20 cellular contexts compared by ENCODE assay signal in the genomic region with DNA sequence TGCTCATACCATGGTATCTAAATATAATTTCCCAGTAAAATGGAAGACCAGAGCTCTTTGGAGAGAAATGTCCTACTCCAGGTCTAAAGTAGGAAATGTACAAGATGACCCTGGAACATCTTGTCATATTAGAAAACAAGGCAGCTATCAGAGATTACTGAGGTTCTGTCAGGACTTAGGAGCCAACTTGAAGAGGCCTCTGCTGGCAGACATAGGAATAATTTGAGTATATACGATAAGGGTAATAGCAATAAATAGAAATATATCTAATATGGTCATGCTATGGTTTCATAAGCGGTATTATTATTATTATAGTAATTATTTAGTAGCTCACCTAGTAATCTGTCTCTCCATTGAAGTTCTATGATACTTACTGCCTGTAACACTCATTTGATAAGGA.
DNase-seq lines count a peak whose midpoint lies in the region; ATAC-seq and TF ChIP-seq lines count a peak whose summit lies in the region.
"Had no signal": no experiment of that assay in that cellular context is flagged by ENCODE, and none has a peak within 500 bp of the region (broad histone marks: within the 10 kb centered on the region; RNA-seq: fewer than 3 reads in every experiment).

No MANE protein-coding gene starts in this region.

- H3K27me3 Mint-ChIP-seq in endodermal cell (ENCODE audit: insufficient read depth), result no peaks in the 10 kb centered on the region

- H3K9me3 ChIP-seq in HCT116 (ENCODE audit: control insufficient read depth in 1 of 2, insufficient read depth in 1 of 2, low read depth in 1 of 2, low read length in 2 of 2) (no peaks in the 10 kb centered on the region), OCI-LY7 (ENCODE audit: low read length) (no peaks in the 10 kb centered on the region), endodermal cell (ENCODE audit: control insufficient read depth, low read length) (no peaks in the 10 kb centered on the region), adrenal gland (replicated peaks in 1 of 3) (no peaks in the 10 kb centered on the region)

- TF ChIP-seq POLR2A in HCT116 (IDR thresholded peaks at IDR 0.05; ENCODE audit: borderline replicate concordance, extremely low read depth, insufficient read depth, insufficient read length) (no peak), adrenal gland (IDR thresholded peaks at IDR 0.05) (no peak)

- no peak overlapping the region for H3K4me3 Mint-ChIP-seq in endodermal cell
- H3K4me3 Mint-ChIP-seq: IgD-negative memory B cell; T-helper 1 cell treated with Interleukin-12 subunit alpha and Interleukin-12 subunit beta and Interleukin-4 antibody, amounts not matched to agents 30 μg/mL and 1 μg/mL, for 36 hours had no signal

- H3K4me2 ChIP-seq in HCT116 (ENCODE audit: low read length), result no peak overlapping the region
- H3K4me2 ChIP-seq in OCI-LY7 (ENCODE audit: low read length), result no peak overlapping the region

- peaks cover 8% of the 10 kb centered on the region for H3K4me1 Mint-ChIP-seq in endodermal cell

- POLR2A ChIA-PET in HCT116 (lab: Charles Lee), result no interaction called here
- POLR2A ChIA-PET in OCI-LY7 (lab: Charles Lee), result interaction anchor here (0.9 to 6.1 kb wide), 2 partner anchors 14 to 21 kb away, joined by 3 to 49 read pairs; no protein-coding TSS in a partner anchor

- H3K4me3 ChIP-seq in HCT116 (replicated peaks in 1 of 2; ENCODE audit: low read depth in 1 of 2, low read length in 2 of 2) (no peak overlapping the region), OCI-LY7 (ENCODE audit: low read depth, low read length, poor library complexity, severe bottlenecking) (no peak overlapping the region), endodermal cell (ENCODE audit: low read length) (no peak overlapping the region), adrenal gland (no peak overlapping the region)

- H3K9ac ChIP-seq in HCT116 (ENCODE audit: low read length) (no peak overlapping the region), endodermal cell (ENCODE audit: extremely low read depth, low read length, poor library complexity, severe bottlenecking) (no peak overlapping the region)

- H3K27ac ChIP-seq in C4-2B, result no peak overlapping the region
- H3K27ac ChIP-seq in HCT116 (ENCODE audit: low read depth, low read length), result no peak overlapping the region
- H3K27ac ChIP-seq in OCI-LY7 (ENCODE audit: low read depth, low read length, poor library complexity, severe bottlenecking), result no peak overlapping the region
- no peak overlapping the region for H3K27ac ChIP-seq in endodermal cell (ENCODE audit: low read depth, low read length)
- no peak overlapping the region for H3K27ac ChIP-seq in adrenal gland

- peak; percentile 43 for TF ChIP-seq CTCF in C4-2B (conservative IDR thresholded peaks at IDR 0.05)
- peak in 2 of 3 experiments; percentile 3 to 16; a peak in 2 of 6 replicates for TF ChIP-seq CTCF in HCT116 (IDR thresholded peaks at IDR 0.05 in 2 of 3, conservative IDR thresholded peaks at IDR 0.05 in 1 of 3; ENCODE audit: borderline replicate concordance in 1 of 3, insufficient read depth in 1 of 3, low read depth in 2 of 3, low read length in 2 of 3)
- TF ChIP-seq CTCF in OCI-LY7 (conservative IDR thresholded peaks at IDR 0.05; ENCODE audit: low read length), result peak; percentile 61
- TF ChIP-seq CTCF in endodermal cell (conservative IDR thresholded peaks at IDR 0.05), result peak; percentile 31
- no peak for TF ChIP-seq CTCF in adrenal gland (IDR thresholded peaks at IDR 0.05)

- intact Hi-C loops in HCT116 (cut with micrococcal nuclease), result loop anchor here (5.0 kb wide), 1 partner anchor 229 kb away; no protein-coding TSS in a partner anchor
- intact Hi-C loops in OCI-LY7 (cut with micrococcal nuclease; ENCODE audit: unreplicated experiment), result loop anchor here (5.0 kb wide), 1 partner anchor 224 kb away; a partner anchor contains a TSS
- intact Hi-C loops in adrenal gland (cut with DNase I), result no loop called here

- H3K4me1 ChIP-seq in HCT116 (ENCODE audit: control insufficient read depth in 1 of 2, insufficient read depth in 2 of 2, low read length in 2 of 2) (no peaks in the 10 kb centered on the region), OCI-LY7 (ENCODE audit: insufficient read depth, low read length, poor library complexity, severe bottlenecking) (peaks cover 51% of the 10 kb centered on the region), endodermal cell (ENCODE audit: control insufficient read depth, insufficient read depth, low read length) (no peaks in the 10 kb centered on the region), adrenal gland (replicated peaks in 1 of 2) (no peaks in the 10 kb centered on the region)

- H2AFZ ChIP-seq in HCT116 (ENCODE audit: low read depth, low read length, poor library complexity, severe bottlenecking) (no peak overlapping the region), OCI-LY7 (ENCODE audit: low read length) (no peak overlapping the region)

- no peaks in the 10 kb centered on the region for H3K36me3 Mint-ChIP-seq in endodermal cell (ENCODE audit: low read depth)

- peak; percentile 55; the same call in 1 of the 2 replicates for ATAC-seq in HCT116

- H3K36me3 ChIP-seq in HCT116 (ENCODE audit: control insufficient read depth in 1 of 2, insufficient read depth in 2 of 2, low read length in 2 of 2) (no peaks in the 10 kb centered on the region), OCI-LY7 (ENCODE audit: insufficient read depth, low read length) (no peaks in the 10 kb centered on the region), endodermal cell (ENCODE audit: control insufficient read depth, insufficient read depth, low read length) (no peaks in the 10 kb centered on the region), adrenal gland (replicated peaks in 1 of 2) (no peaks in the 10 kb centered on the region)

- RAD21 ChIA-PET in HCT116 (lab: Charles Lee; ENCODE audit: low non-redundant PET in 1 of 2, low total read pairs in 2 of 2, uncharacterized antibody in 2 of 2, unreplicated experiment in 2 of 2), result no interaction called here

- H3K27ac Mint-ChIP-seq in endodermal cell, result no peak overlapping the region
- H3K27ac Mint-ChIP-seq: IgD-negative memory B cell; T-helper 1 cell treated with Interleukin-12 subunit alpha and Interleukin-12 subunit beta and Interleukin-4 antibody, amounts not matched to agents 30 μg/mL and 1 μg/mL, for 36 hours had no signal

- peak; percentile 41; the same call in 1 of the 2 replicates for TF ChIP-seq RAD21 in HCT116 (IDR thresholded peaks at IDR 0.05; ENCODE audit: low read depth)

- no peaks in the 10 kb centered on the region for H3K9me3 Mint-ChIP-seq in endodermal cell
- H3K9me3 Mint-ChIP-seq: T-helper 1 cell treated with Interleukin-12 subunit alpha and Interleukin-12 subunit beta and Interleukin-4 antibody, amounts not matched to agents 30 μg/mL and 1 μg/mL, for 36 hours had no signal

- H3K9me2 ChIP-seq in HCT116 (ENCODE audit: insufficient read depth) (no peaks in the 10 kb centered on the region), OCI-LY7 (ENCODE audit: insufficient read depth, low read length) (no peaks in the 10 kb centered on the region)

- no peaks in the 10 kb centered on the region for H4K20me1 ChIP-seq in HCT116 (ENCODE audit: insufficient read depth)
- no peaks in the 10 kb centered on the region for H4K20me1 ChIP-seq in OCI-LY7 (ENCODE audit: insufficient read depth, low read length)

- BruUV-seq in HCT116 (replicated peaks; lab: Mats Ljungman, UMichigan) (no TSS peak), OCI-LY7 (replicated peaks; lab: Mats Ljungman, UMichigan) (no TSS peak)

- H3K27me3 ChIP-seq in HCT116 (ENCODE audit: insufficient read depth, low read length) (no peaks in the 10 kb centered on the region), endodermal cell (ENCODE audit: control insufficient read depth, insufficient read depth, low read length, poor library complexity, severe bottlenecking) (no peaks in the 10 kb centered on the region), adrenal gland (no peaks in the 10 kb centered on the region)

- H3K79me2 ChIP-seq in HCT116 (ENCODE audit: insufficient read depth, low read length) (no peaks in the 10 kb centered on the region), OCI-LY7 (ENCODE audit: insufficient read depth, low read depth, low read length) (no peaks in the 10 kb centered on the region)

- CTCF ChIA-PET in HCT116 (lab: Charles Lee), result no interaction called here
- CTCF ChIA-PET in OCI-LY7 (lab: Charles Lee; ENCODE audit: unreplicated experiment), result no interaction called here

- DNase-seq in HCT116 (ENCODE audit: low read depth, low spot score), result no peak
- peak; percentile 31 for DNase-seq in OCI-LY7 (ENCODE audit: low spot score)
- no peak for DNase-seq in endodermal cell
- DNase-seq in activated CD4-positive, alpha-beta T cell treated with anti-CD3 and anti-CD28 coated beads, Interleukin-2, amount 50 U/mL, for 4 hours, result no peak
- DNase-seq in superior temporal gyrus (ENCODE audit: extremely low spot score), result no peak
- no peak for DNase-seq in DMS79 (lab: John Stamatoyannopoulos, UW)
- DNase-seq in adrenal gland, result no peak
- DNase-seq: AML-193; GOT3; NCI-H1417 treated with DMSO at 0.1 percent for 48 hours; NCI-H2029; NCI-H2227 treated with DMSO at 0.1 percent for 48 hours; NCI-H510A treated with DMSO at 0.1 percent for 48 hours; NCI-H774; NK-92 treated with Interleukin-12 subunit alpha and Interleukin-12 subunit beta, amount 100 ng/mL, for 24 hours; OCI-M1; SHP77 had no signal

- 100% methylated on average over 1 of the region's 2 CpGs; no CpG with 5 or more reads in 1 of the 2 experiments for WGBS in endodermal cell (ENCODE audit: insufficient coverage in 1 of 2, insufficient read length in 1 of 2), 2 experiments
- 92 to 94% (median 94%) methylated on average over 2 of the region's 2 CpGs for WGBS in adrenal gland, 4 donors

TF ChIP-seq in HCT116, 20 proteins besides CTCF, POLR2A, EP300 and RAD21:
- TF ChIP-seq ZFX (IDR thresholded peaks at IDR 0.05) (no peak), ELF1 (IDR thresholded peaks at IDR 0.05; ENCODE audit: borderline replicate concordance, low read depth) (no peak)

Comparison
In these comparisons a context has a peak if more than half of its experiments do, and no peak if none do; other contexts are left out.
1. CTCF ChIP-seq: peak in C4-2B (single experiment), HCT116 (2 of 3), OCI-LY7 (single experiment) and endodermal cell (single experiment); none in adrenal gland (0 of 6).
2. intact Hi-C loops: an anchor here in HCT116 (5.0 kb wide) and OCI-LY7 (5.0 kb wide); none called in adrenal gland.